In genomic region chr7:23295401-23295697, GRCh38 we compare ENCODE assay signal across 27 cellular contexts. TPM values are rescaled to one million over a fixed set of nuclear protein-coding genes. Genes with fewer than 3 reads are reported as not detected.
"Had no signal": no experiment of that assay in that cellular context is flagged by ENCODE, and none has a peak within 500 bp of the region (broad histone marks: within the 10 kb centered on the region; RNA-seq: fewer than 3 reads in every experiment).

No MANE protein-coding gene starts in this region.

- H3K27me3 ChIP-seq: foreskin keratinocyte, right atrium auricular region, spleen, suprapubic skin, tibial nerve had no signal

- H3K4me3 ChIP-seq: esophagus muscularis mucosa, heart left ventricle, psoas muscle, right atrium auricular region, spleen, suprapubic skin, tibial nerve had no signal

- H3K9me3 ChIP-seq: esophagus muscularis mucosa, heart left ventricle, psoas muscle, right atrium auricular region, spleen, suprapubic skin, tibial nerve had no signal

- H2AFZ ChIP-seq: parathyroid adenoma had no signal

- H3K27ac ChIP-seq: esophagus muscularis mucosa, foreskin keratinocyte, heart left ventricle, parathyroid adenoma, psoas muscle, right atrium auricular region, spleen, suprapubic skin, tibial nerve had no signal

- H3K9ac ChIP-seq: parathyroid adenoma had no signal

- H3K36me3 ChIP-seq: esophagus muscularis mucosa, heart left ventricle, right atrium auricular region, spleen, suprapubic skin, tibial nerve had no signal

- ATAC-seq: activated naive CD8-positive, alpha-beta T cell treated with anti-CD3 and anti-CD28 coated beads, Interleukin-2, amount 50 U/mL, for 24 hours; activated T-helper 17 cell treated with anti-CD3 and anti-CD28 coated beads, Interleukin-2, amount 50 U/mL, for 72 hours; foreskin keratinocyte; heart left ventricle; psoas muscle had no signal

- H3K4me1 ChIP-seq: foreskin keratinocyte, parathyroid adenoma had no signal

- DNase-seq: activated CD4-positive, alpha-beta memory T cell treated with anti-CD3 and anti-CD28 coated beads for 36 hours; activated CD4-positive, alpha-beta T cell treated with anti-CD3 and anti-CD28 coated beads, Interleukin-2, amount 10 ng/mL, durations not matched to agents 24 days and 14 days; activated CD4-positive, CD25-positive, alpha-beta regulatory T cell treated with anti-CD3 and anti-CD28 coated beads, Interleukin-2, amount 50 U/mL, for 72 hours; activated CD8-positive, alpha-beta memory T cell treated with anti-CD3 and anti-CD28 coated beads, Interleukin-2, amount 50 U/mL, for 4 hours; activated gamma-delta T cell treated with Interleukin-2 at 50 U/mL for 16 hours; activated naive CD8-positive, alpha-beta T cell treated with anti-CD3 and anti-CD28 coated beads, Interleukin-2, amount 50 U/mL, for 24 hours; activated T-cell treated with anti-CD3 and anti-CD28 coated beads, Interleukin-2, amount 50 U/mL, for 24 hours; amygdala; caudate nucleus; cortex of kidney; foreskin keratinocyte; heart left ventricle; hypothalamus; immature natural killer cell; kidney; naive B cell; nucleus accumbens; psoas muscle; spleen; stimulated activated naive CD4-positive, alpha-beta T cell had no signal

- FAIRE-seq: kidney had no signal

RNA-seq across cellular contexts. Expression of gene GPNMB, which starts 48.8 kb away (rescaled TPM):
- polyA plus RNA-seq: immature natural killer cell, neural cell had no signal
